In the genomic region with DNA sequence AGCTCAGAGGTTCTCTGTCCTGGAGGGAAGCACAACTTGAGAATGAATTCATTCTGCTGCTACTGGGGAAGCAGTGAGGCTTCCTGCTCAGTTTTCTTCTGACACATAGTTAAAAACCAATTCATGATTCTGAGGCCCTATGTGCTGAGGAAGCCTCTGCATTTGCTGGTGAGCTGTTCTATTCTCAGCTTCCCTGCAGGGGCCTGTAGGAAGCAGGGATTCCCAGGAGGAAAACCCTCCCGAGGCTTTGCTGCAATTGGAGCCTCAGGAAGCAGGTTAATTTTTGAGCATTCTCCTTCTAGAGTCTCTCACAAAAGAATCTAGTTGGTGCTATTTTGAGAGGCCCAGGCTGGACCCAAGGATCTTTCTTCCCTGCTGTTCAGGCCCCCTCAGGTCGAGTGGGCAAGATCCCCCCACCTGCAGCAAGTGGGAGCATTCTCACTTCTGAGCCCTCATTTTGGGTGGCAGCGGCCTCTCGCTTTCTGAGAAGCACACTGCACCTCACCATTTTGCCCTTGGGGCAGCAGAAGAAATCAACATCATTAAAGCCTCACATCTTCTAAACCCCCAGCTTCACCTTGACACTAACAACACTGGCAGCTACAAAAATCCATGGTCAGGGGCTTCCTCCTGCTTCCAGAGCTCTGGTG, we compare ENCODE assay signal across 1 cellular context.
TF ChIP-seq lines count a peak whose summit lies in the region.

No MANE protein-coding gene starts in this region.

TF ChIP-seq in WTC11, 78 proteins besides CTCF, POLR2A, EP300 and RAD21 (continued from another document):
- TF ChIP-seq, protein P1, sequence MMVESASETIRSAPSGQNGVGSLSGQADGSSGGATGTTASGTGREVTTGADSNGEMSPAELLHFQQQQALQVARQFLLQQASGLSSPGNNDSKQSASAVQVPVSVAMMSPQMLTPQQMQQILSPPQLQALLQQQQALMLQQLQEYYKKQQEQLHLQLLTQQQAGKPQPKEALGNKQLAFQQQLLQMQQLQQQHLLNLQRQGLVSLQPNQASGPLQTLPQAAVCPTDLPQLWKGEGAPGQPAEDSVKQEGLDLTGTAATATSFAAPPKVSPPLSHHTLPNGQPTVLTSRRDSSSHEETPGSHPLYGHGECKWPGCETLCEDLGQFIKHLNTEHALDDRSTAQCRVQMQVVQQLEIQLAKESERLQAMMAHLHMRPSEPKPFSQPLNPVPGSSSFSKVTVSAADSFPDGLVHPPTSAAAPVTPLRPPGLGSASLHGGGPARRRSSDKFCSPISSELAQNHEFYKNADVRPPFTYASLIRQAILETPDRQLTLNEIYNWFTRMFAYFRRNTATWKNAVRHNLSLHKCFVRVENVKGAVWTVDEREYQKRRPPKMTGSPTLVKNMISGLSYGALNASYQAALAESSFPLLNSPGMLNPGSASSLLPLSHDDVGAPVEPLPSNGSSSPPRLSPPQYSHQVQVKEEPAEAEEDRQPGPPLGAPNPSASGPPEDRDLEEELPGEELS (CRISPR knock-in tag; IDR thresholded peaks at IDR 0.05): no peak
- no peak for TF ChIP-seq ZNF121 (CRISPR knock-in tag; IDR thresholded peaks at IDR 0.05)
